Comparison of ENCODE assay signal across 23 cellular contexts in genomic region chr3:73215286-73215685, GRCh38.
DNase-seq lines count a peak whose midpoint lies in the region; ATAC-seq and TF ChIP-seq lines count a peak whose summit lies in the region.
"Had no signal": no experiment of that assay in that cellular context is flagged by ENCODE, and none has a peak within 500 bp of the region (broad histone marks: within the 10 kb centered on the region; RNA-seq: fewer than 3 reads in every experiment).

No MANE protein-coding gene starts in this region.

- peak; percentile 37 for DNase-seq in EH (ENCODE audit: low read depth)
- no peak for DNase-seq in ascending aorta (ENCODE audit: low spot score in 2 of 2)
- DNase-seq in hepatic stellate cell (ENCODE audit: low spot score): peak; percentile 7
- no peak for DNase-seq in stimulated activated CD4-positive, alpha-beta T cell treated with anti-CD3 and anti-CD28 coated beads, Interleukin-2, amount 100 ng/mL, for 48 hours
- no peak for DNase-seq in heart left ventricle
- DNase-seq: activated CD4-positive, alpha-beta T cell treated with anti-CD3 and anti-CD28 coated beads, Interleukin-2, amount 50 U/mL, for 4 hours; activated T-cell treated with anti-CD3 and anti-CD28 coated beads, Interleukin-2, amount 50 U/mL, for 72 hours; CD4-positive, CD25-positive, alpha-beta regulatory T cell; KG1; left lung; MM.1S; NCI-H1930; NCI-H69; pancreas; retina; T-helper 2 cell; thyroid gland had no signal

- TF ChIP-seq CTCF in ascending aorta (IDR thresholded peaks at IDR 0.05): no peak
- no peak for TF ChIP-seq CTCF in heart left ventricle (IDR thresholded peaks at IDR 0.05)

- H3K4me3 ChIP-seq in ascending aorta (no peak overlapping the region), heart left ventricle (no peak overlapping the region)
- H3K4me3 ChIP-seq: left lung, pancreas, skin epidermis, thyroid gland, vagina had no signal

- intact Hi-C loops in ascending aorta (cut with DNase I) (no loop called here), heart left ventricle (cut with DNase I) (no loop called here)

- H3K9me3 ChIP-seq in ascending aorta (no peaks in the 10 kb centered on the region), heart left ventricle (no peaks in the 10 kb centered on the region)
- H3K9me3 ChIP-seq: pancreas, thyroid gland, vagina had no signal

- ATAC-seq in GM18868 (IDR thresholded peaks at IDR 0.05; ENCODE audit: unreplicated experiment): no peak
- ATAC-seq in heart left ventricle: no peak
- ATAC-seq in HG03280 (IDR thresholded peaks at IDR 0.05; ENCODE audit: unreplicated experiment): no peak
- ATAC-seq: activated T-cell treated with anti-CD3 and anti-CD28 coated beads, Interleukin-2, amount 50 U/mL, for 72 hours; esophagus mucosa; left lung; pancreas; Right ventricle myocardium inferior had no signal

- TF ChIP-seq POLR2A in heart left ventricle (IDR thresholded peaks at IDR 0.05): no peak

- 54 to 72% (median 66%) methylated on average over 1 of the region's 1 CpG for WGBS in heart left ventricle, 4 donors

- peak overlapping the region; percentile 39 to 62 for H3K27ac ChIP-seq in ascending aorta
- H3K27ac ChIP-seq in heart left ventricle: no peak overlapping the region
- H3K27ac ChIP-seq: left lung, pancreas, thyroid gland, vagina had no signal

- H3K4me1 ChIP-seq in ascending aorta (peaks cover 2 to 18% of the 10 kb centered on the region in 2 donors), heart left ventricle (peaks cover 0 to 13% (median 0%) of the 10 kb centered on the region in 12 donors)
- H3K4me1 ChIP-seq: pancreas, thyroid gland, vagina had no signal

- H3K36me3 ChIP-seq in ascending aorta: no peaks in the 10 kb centered on the region
- no peaks in the 10 kb centered on the region for H3K36me3 ChIP-seq in heart left ventricle
- H3K36me3 ChIP-seq: left lung, pancreas, thyroid gland, vagina had no signal

- H3K27me3 ChIP-seq in ascending aorta (no peaks in the 10 kb centered on the region), heart left ventricle (no peaks in the 10 kb centered on the region)
- H3K27me3 ChIP-seq: left lung, pancreas, thyroid gland, vagina had no signal

Comparison
In these comparisons a context has a peak if more than half of its experiments do, and no peak if none do; other contexts are left out.
1. DNase-seq: peak in EH (single experiment) and hepatic stellate cell (single experiment); none in ascending aorta (0 of 2), stimulated activated CD4-positive, alpha-beta T cell treated with anti-CD3 and anti-CD28 coated beads, Interleukin-2, amount 100 ng/mL, for 48 hours (0 of 2) and heart left ventricle (0 of 5).
2. H3K27ac ChIP-seq: peak in ascending aorta (2 of 2); none in heart left ventricle (0 of 12).